Comparison of ENCODE assay signal across 29 cellular contexts in genomic region chr16:3138342-3138741, GRCh38. TPM values are rescaled to one million over a fixed set of nuclear protein-coding genes. Genes with fewer than 3 reads are reported as not detected.
"Had no signal": no experiment of that assay in that cellular context is flagged by ENCODE, and none has a peak within 500 bp of the region (broad histone marks: within the 10 kb centered on the region; RNA-seq: fewer than 3 reads in every experiment).

No MANE protein-coding gene starts in this region.

- DNase-seq: activated CD4-positive, alpha-beta memory T cell treated with anti-CD3 and anti-CD28 coated beads, Interleukin-2, amount 10 ng/mL, durations not matched to agents 7 days and 5 days; activated CD4-positive, alpha-beta T cell treated with anti-CD3 and anti-CD28 coated beads, Interleukin-2, amount 50 U/mL, for 1 hour; activated CD4-positive, CD25-positive, alpha-beta regulatory T cell; activated gamma-delta T cell; activated naive CD4-positive, alpha-beta T cell treated with anti-CD3 and anti-CD28 coated beads for 36 hours; activated T-cell treated with anti-CD3 and anti-CD28 coated beads for 4 hours; activated T-cell treated with anti-CD3 and anti-CD28 coated beads, Interleukin-2, amount 50 U/mL, for 48 hours; amygdala; IMR-90; Kasumi-1; KBM-7; NCI-H1048; NCI-H1417; NCI-H1930; NCI-H2107; NCI-H345; NCI-H510A; NCI-H526 treated with DMSO at 0.1 percent for 48 hours; NK-92 treated with Interleukin-12 subunit alpha and Interleukin-12 subunit beta, amount 100 ng/mL, for 24 hours; OCI-M1; SIG-M5; T-helper 17 cell; T-helper 9 cell had no signal

- ATAC-seq: activated T-helper 17 cell treated with anti-CD3 and anti-CD28 coated beads, Interleukin-2, amount 50 U/mL, for 72 hours; Panc1; T-helper 17 cell had no signal

- H3K27ac Mint-ChIP-seq: activated CD4-positive, alpha-beta memory T cell treated with anti-CD3 and anti-CD28 coated beads, Interleukin-2, amount 10 ng/mL, durations not matched to agents 7 days and 5 days; activated naive CD4-positive, alpha-beta T cell treated with anti-CD3 and anti-CD28 coated beads for 36 hours; activated naive CD8-positive, alpha-beta T cell; activated T-helper 17 cell treated with anti-CD3 and anti-CD28 coated beads, Interleukin-2, amount 50 U/mL, for 72 hours; T-helper 17 cell had no signal

- H3K27me3 Mint-ChIP-seq: activated CD4-positive, alpha-beta memory T cell treated with anti-CD3 and anti-CD28 coated beads, Interleukin-2, amount 10 ng/mL, durations not matched to agents 7 days and 5 days; activated naive CD8-positive, alpha-beta T cell; activated T-helper 17 cell treated with anti-CD3 and anti-CD28 coated beads, Interleukin-2, amount 50 U/mL, for 72 hours; T-helper 17 cell had no signal

- H3K4me3 Mint-ChIP-seq: activated CD4-positive, alpha-beta memory T cell treated with anti-CD3 and anti-CD28 coated beads, Interleukin-2, amount 10 ng/mL, durations not matched to agents 7 days and 5 days; activated naive CD4-positive, alpha-beta T cell treated with anti-CD3 and anti-CD28 coated beads for 36 hours; activated naive CD8-positive, alpha-beta T cell; activated T-helper 17 cell treated with anti-CD3 and anti-CD28 coated beads, Interleukin-2, amount 50 U/mL, for 72 hours; T-helper 17 cell had no signal

- H3K27ac ChIP-seq: VCaP had no signal

- H3K9me3 Mint-ChIP-seq: activated CD4-positive, alpha-beta memory T cell treated with anti-CD3 and anti-CD28 coated beads, Interleukin-2, amount 10 ng/mL, durations not matched to agents 7 days and 5 days; activated naive CD4-positive, alpha-beta T cell treated with anti-CD3 and anti-CD28 coated beads for 36 hours; activated T-helper 17 cell treated with anti-CD3 and anti-CD28 coated beads, Interleukin-2, amount 50 U/mL, for 72 hours; brain had no signal

RNA-seq across cellular contexts. Expression of gene ZNF205, which starts 26.0 kb away (rescaled TPM):
- total RNA-seq: activated CD4-positive, alpha-beta memory T cell treated with anti-CD3 and anti-CD28 coated beads, Interleukin-2, amount 10 ng/mL, durations not matched to agents 7 days and 5 days; activated T-helper 17 cell treated with anti-CD3 and anti-CD28 coated beads, Interleukin-2, amount 50 U/mL, for 72 hours; T-helper 17 cell had no signal

RNA-seq across cellular contexts. Expression of gene ZSCAN10, which starts 39.2 kb away (rescaled TPM):
- total RNA-seq: activated CD8-positive, alpha-beta memory T cell treated with anti-CD3 and anti-CD28 coated beads for 36 hours; IMR-90 had no signal
- polyA plus RNA-seq: IMR-90 had no signal

RNA-seq across cellular contexts. Expression of gene OR1F1, which starts 49.7 kb away (rescaled TPM):
- total RNA-seq: activated CD4-positive, alpha-beta memory T cell treated with anti-CD3 and anti-CD28 coated beads, Interleukin-2, amount 10 ng/mL, durations not matched to agents 7 days and 5 days; activated CD8-positive, alpha-beta memory T cell treated with anti-CD3 and anti-CD28 coated beads for 36 hours; activated naive CD4-positive, alpha-beta T cell treated with anti-CD3 and anti-CD28 coated beads for 36 hours; IMR-90; T-helper 17 cell had no signal
